In the genomic region with DNA sequence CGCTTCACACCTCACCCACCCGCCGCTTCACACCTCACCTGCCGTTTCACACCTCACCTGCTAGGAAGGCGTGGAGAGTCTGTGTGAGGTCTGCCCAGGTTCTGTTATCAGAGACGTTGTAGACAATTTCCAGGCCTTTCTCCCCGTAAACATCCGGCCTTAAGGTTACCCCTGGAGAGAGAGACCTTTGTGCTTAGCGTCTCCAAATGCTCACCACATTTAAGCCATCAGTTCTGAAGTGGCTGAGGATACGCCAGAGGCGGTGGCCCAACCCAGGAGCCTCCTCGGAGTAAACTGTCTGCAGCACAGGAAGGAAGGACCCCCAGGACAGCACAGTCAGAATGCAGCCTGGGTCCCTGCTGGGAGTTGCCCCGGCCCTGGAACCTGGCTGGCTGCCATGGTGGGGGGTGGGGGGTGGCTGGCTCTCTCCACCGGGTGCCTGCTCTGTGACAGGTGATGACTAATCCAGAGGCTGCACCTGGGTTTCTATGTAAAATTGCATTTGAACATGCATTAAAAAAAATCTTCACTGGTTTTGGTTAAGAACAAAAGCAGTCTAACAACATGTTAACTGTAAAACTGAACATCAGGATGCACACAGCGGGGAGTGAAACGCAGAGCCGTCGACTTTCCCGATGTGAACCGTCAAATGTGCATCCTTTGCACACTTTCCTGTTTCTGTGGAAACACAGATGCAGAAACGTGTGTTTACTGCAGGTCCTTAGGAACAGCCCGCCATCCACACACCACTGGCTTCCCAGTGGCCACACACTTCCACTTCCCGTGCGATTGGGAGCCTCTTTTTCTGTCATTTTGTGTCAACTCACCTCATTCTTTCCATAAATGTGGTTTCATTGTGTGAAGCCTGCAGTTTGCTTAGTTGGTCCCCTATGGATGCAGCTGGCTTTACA, we compare ENCODE assay signal across 1 cellular context.
TF ChIP-seq lines count a peak whose summit lies in the region.

No MANE protein-coding gene starts in this region.

TF ChIP-seq in HepG2, 621 proteins besides CTCF, POLR2A, EP300 and RAD21:
- TF ChIP-seq, protein P1, sequence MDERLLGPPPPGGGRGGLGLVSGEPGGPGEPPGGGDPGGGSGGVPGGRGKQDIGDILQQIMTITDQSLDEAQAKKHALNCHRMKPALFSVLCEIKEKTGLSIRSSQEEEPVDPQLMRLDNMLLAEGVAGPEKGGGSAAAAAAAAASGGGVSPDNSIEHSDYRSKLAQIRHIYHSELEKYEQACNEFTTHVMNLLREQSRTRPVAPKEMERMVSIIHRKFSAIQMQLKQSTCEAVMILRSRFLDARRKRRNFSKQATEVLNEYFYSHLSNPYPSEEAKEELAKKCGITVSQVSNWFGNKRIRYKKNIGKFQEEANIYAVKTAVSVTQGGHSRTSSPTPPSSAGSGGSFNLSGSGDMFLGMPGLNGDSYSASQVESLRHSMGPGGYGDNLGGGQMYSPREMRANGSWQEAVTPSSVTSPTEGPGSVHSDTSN (CRISPR knock-in tag; IDR thresholded peaks at IDR 0.05) = no peak
- peak; percentile 89 for TF ChIP-seq ZNF18 (CRISPR knock-in tag; IDR thresholded peaks at IDR 0.05; ENCODE audit: insufficient replicate concordance)
- TF ChIP-seq ZNF296 (CRISPR knock-in tag; conservative IDR thresholded peaks at IDR 0.05) = no peak
- TF ChIP-seq ZNF558 (CRISPR knock-in tag; IDR thresholded peaks at IDR 0.05; ENCODE audit: borderline replicate concordance) = no peak
- TF ChIP-seq TARDBP (CRISPR knock-in tag; IDR thresholded peaks at IDR 0.05) = no peak
- no peak for TF ChIP-seq ZNF484 (CRISPR knock-in tag; IDR thresholded peaks at IDR 0.05; ENCODE audit: borderline replicate concordance, low read depth)
